ENCODE assay signal across 35 cellular contexts in the genomic region with DNA sequence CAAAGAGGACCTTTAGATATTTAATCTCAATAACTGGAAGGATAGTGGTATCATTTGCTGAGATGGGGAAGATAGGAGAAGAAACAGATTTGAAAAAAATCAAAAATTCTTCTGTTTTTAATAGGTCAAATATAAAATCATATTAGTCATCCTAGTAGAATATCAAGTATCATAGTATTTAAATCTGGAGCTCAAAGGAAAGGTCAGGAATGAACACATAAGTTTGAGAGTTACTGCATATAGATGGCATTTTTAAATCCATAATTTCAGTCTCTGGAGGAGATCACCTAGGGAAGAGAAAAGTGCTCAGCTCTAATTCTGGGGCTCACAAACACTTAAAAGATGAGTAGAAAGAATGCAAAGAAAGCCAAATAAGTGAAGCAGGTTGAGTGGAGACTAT. TPM values are rescaled to one million over a fixed set of nuclear protein-coding genes. Genes with fewer than 3 reads are reported as not detected.
"Had no signal": no experiment of that assay in that cellular context is flagged by ENCODE, and none has a peak within 500 bp of the region (broad histone marks: within the 10 kb centered on the region; RNA-seq: fewer than 3 reads in every experiment).

No MANE protein-coding gene starts in this region.

- H3K4me3 ChIP-seq: MG63 had no signal

- DNase-seq: Karpas-422, Kasumi-1, MG63, MM.1S, MV-4-11, NCI-H1048, NCI-H1092, NCI-H1092 treated with DMSO at 0.1 percent for 48 hours, NCI-H1105, NCI-H1105 treated with DMSO at 0.1 percent for 48 hours, NCI-H1417, NCI-H1417 treated with DMSO at 0.1 percent for 48 hours, NCI-H1436, NCI-H1436 treated with DMSO at 0.1 percent for 48 hours, NCI-H146, NCI-H1694, NCI-H1694 treated with DMSO at 0.1 percent for 48 hours, NCI-H187, NCI-H187 treated with DMSO at 0.1 percent for 48 hours, NCI-H1930, NCI-H2029, NCI-H2029 treated with DMSO at 0.1 percent for 48 hours, NCI-H2081, NCI-H2081 treated with DMSO at 0.1 percent for 48 hours, NCI-H2107, NCI-H2171, NCI-H2171 treated with DMSO at 0.1 percent for 48 hours, NCI-H2227 treated with DMSO at 0.1 percent for 48 hours, NCI-H226, NCI-H345, NCI-H446, NCI-H446 treated with DMSO at 0.1 percent for 48 hours, NCI-H510A had no signal

- H3K9ac ChIP-seq: KMS-11 had no signal

- H3K36me3 ChIP-seq: MG63 had no signal

- H3K27me3 ChIP-seq: MG63 had no signal

- H3K27ac ChIP-seq: KMS-11 had no signal

- H3K9me3 ChIP-seq: MG63 had no signal

RNA-seq across cellular contexts. Expression of a gene that starts 24.9 kb away (rescaled TPM):
- total RNA-seq: M059J had no signal
